In genomic region chr3:55633333-55633732, GRCh38 we compare ENCODE assay signal across 25 cellular contexts.
"Had no signal": no experiment of that assay in that cellular context is flagged by ENCODE, and none has a peak within 500 bp of the region (broad histone marks: within the 10 kb centered on the region; RNA-seq: fewer than 3 reads in every experiment).

No MANE protein-coding gene starts in this region.

- H3K9me3 ChIP-seq: adrenal gland, breast epithelium had no signal

- H3K27ac Mint-ChIP-seq: activated CD8-positive, alpha-beta T cell treated with anti-CD3 and anti-CD28 coated beads, Interleukin-2, amount 10 ng/mL, durations not matched to agents 7 days and 5 days; activated naive CD8-positive, alpha-beta T cell treated with anti-CD3 and anti-CD28 coated beads, Interleukin-2, amount 10 ng/mL, durations not matched to agents 7 days and 5 days; T-helper 1 cell treated with Interleukin-12 subunit alpha and Interleukin-12 subunit beta and Interleukin-4 antibody, amounts not matched to agents 30 μg/mL and 1 μg/mL, for 36 hours; WTC11 had no signal

- H3K27me3 ChIP-seq: adrenal gland, breast epithelium had no signal

- H3K4me1 Mint-ChIP-seq: activated naive CD8-positive, alpha-beta T cell treated with anti-CD3 and anti-CD28 coated beads, Interleukin-2, amount 10 ng/mL, durations not matched to agents 7 days and 5 days had no signal

- ATAC-seq: activated CD8-positive, alpha-beta T cell treated with anti-CD3 and anti-CD28 coated beads, Interleukin-2, amount 10 ng/mL, durations not matched to agents 7 days and 5 days; PC-3; WTC11 had no signal

- H3K4me3 Mint-ChIP-seq: activated CD8-positive, alpha-beta T cell treated with anti-CD3 and anti-CD28 coated beads, Interleukin-2, amount 10 ng/mL, durations not matched to agents 7 days and 5 days; activated naive CD8-positive, alpha-beta T cell treated with anti-CD3 and anti-CD28 coated beads, Interleukin-2, amount 10 ng/mL, durations not matched to agents 7 days and 5 days; T-helper 1 cell treated with Interleukin-12 subunit alpha and Interleukin-12 subunit beta and Interleukin-4 antibody, amounts not matched to agents 30 μg/mL and 1 μg/mL, for 36 hours; WTC11 had no signal

- H3K4me1 ChIP-seq: adrenal gland had no signal

- H3K27ac ChIP-seq: adrenal gland, breast epithelium had no signal

- H3K36me3 ChIP-seq: adrenal gland, breast epithelium had no signal

- H3K36me3 Mint-ChIP-seq: activated naive CD8-positive, alpha-beta T cell treated with anti-CD3 and anti-CD28 coated beads, Interleukin-2, amount 10 ng/mL, durations not matched to agents 7 days and 5 days; WTC11 had no signal

- H3K9me3 Mint-ChIP-seq: activated naive CD8-positive, alpha-beta T cell treated with anti-CD3 and anti-CD28 coated beads, Interleukin-2, amount 10 ng/mL, durations not matched to agents 7 days and 5 days; T-helper 1 cell treated with Interleukin-12 subunit alpha and Interleukin-12 subunit beta and Interleukin-4 antibody, amounts not matched to agents 30 μg/mL and 1 μg/mL, for 36 hours; WTC11 had no signal

- DNase-seq: activated CD4-positive, alpha-beta T cell treated with anti-CD3 and anti-CD28 coated beads for 48 hours; activated CD4-positive, alpha-beta T cell treated with anti-CD3 and anti-CD28 coated beads, Interleukin-2, amount 50 U/mL, for 4 hours; activated CD4-positive, CD25-positive, alpha-beta regulatory T cell treated with anti-CD3 and anti-CD28 coated beads, Interleukin-2, amount 50 U/mL, for 72 hours; activated CD8-positive, alpha-beta memory T cell treated with anti-CD3 and anti-CD28 coated beads, Interleukin-2, amount 50 U/mL, for 48 hours; activated CD8-positive, alpha-beta T cell treated with anti-CD3 and anti-CD28 coated beads, Interleukin-2, amount 10 ng/mL, durations not matched to agents 7 days and 5 days; activated naive CD4-positive, alpha-beta T cell treated with anti-CD3 and anti-CD28 coated beads, Interleukin-2, amount 50 U/mL, for 16 hours; activated naive CD8-positive, alpha-beta T cell treated with anti-CD3 and anti-CD28 coated beads, Interleukin-2, amount 10 ng/mL, durations not matched to agents 7 days and 5 days; activated T-cell treated with anti-CD3 and anti-CD28 coated beads, Interleukin-2, amount 50 U/mL, for 1 hour; adrenal gland; anterior cingulate cortex; caudate nucleus; NCI-H1092; NCI-H1417; NCI-H1930; NCI-H2107; NCI-H2171 treated with DMSO at 0.1 percent for 48 hours; NCI-H345; NCI-H510A; NCI-H526 treated with DMSO at 0.1 percent for 48 hours; NK-92 treated with Interleukin-12 subunit alpha and Interleukin-12 subunit beta, amount 100 ng/mL, for 24 hours; PC-3; SHP77 had no signal

- H3K4me3 ChIP-seq: adrenal gland, breast epithelium had no signal

- H3K27me3 Mint-ChIP-seq: activated naive CD8-positive, alpha-beta T cell treated with anti-CD3 and anti-CD28 coated beads, Interleukin-2, amount 10 ng/mL, durations not matched to agents 7 days and 5 days had no signal
